In genomic region chr18:76850112-76850511, GRCh38 we compare ENCODE assay signal across 19 cellular contexts. TPM values are rescaled to one million over a fixed set of nuclear protein-coding genes. Genes with fewer than 3 reads are reported as not detected.
A peak's percentile ranks its signal among the peaks of the same experiment; 100 is the strongest.
DNase-seq lines count a peak whose midpoint lies in the region; ATAC-seq, FAIRE-seq and TF ChIP-seq lines count a peak whose summit lies in the region.
"Had no signal": no experiment of that assay in that cellular context is flagged by ENCODE, and none has a peak within 500 bp of the region (broad histone marks: within the 10 kb centered on the region; RNA-seq: fewer than 3 reads in every experiment).

No MANE protein-coding gene starts in this region.

- H3K79me1 ChIP-seq in trophoblast cell (ENCODE audit: low read length), result no peaks in the 10 kb centered on the region

- POLR2A ChIA-PET in activated CD8-positive, alpha-beta T cell treated with anti-CD3 and anti-CD28 coated beads, Interleukin-2, amount 10 ng/mL, durations not matched to agents 7 days and 5 days (lab: Charles Lee), result no interaction called here

- DNase-seq in natural killer cell treated with Interleukin-12 subunit alpha and Interleukin-12 subunit beta and Interleukin-15 and Interleukin-18, amount 100 ng/mL, for 72 hours (ENCODE audit: low spot score), result no peak
- no peak for DNase-seq in natural killer cell
- no peak for DNase-seq in GM19239 (ENCODE audit: insufficient read length, low spot score)
- no peak for DNase-seq in activated CD8-positive, alpha-beta T cell treated with anti-CD3 and anti-CD28 coated beads, Interleukin-2, amount 10 ng/mL, durations not matched to agents 7 days and 5 days
- DNase-seq in osteocyte (ENCODE audit: extremely low spot score, unreplicated experiment), result no peak
- no peak for DNase-seq in NK-92 (lab: John Stamatoyannopoulos, UW; ENCODE audit: unreplicated experiment)
- no peak for DNase-seq in dorsolateral prefrontal cortex
- DNase-seq in trophoblast cell, result no peak
- DNase-seq: Karpas-422, MV-4-11, NCI-H1694 treated with DMSO at 0.1 percent for 48 hours, NCI-H446, NCI-H526, OCI-M1 had no signal

- H3K4me3 Mint-ChIP-seq in natural killer cell treated with Interleukin-12 subunit alpha and Interleukin-12 subunit beta and Interleukin-15 and Interleukin-18, amount 100 ng/mL, for 72 hours, result no peak overlapping the region
- no peak overlapping the region for H3K4me3 Mint-ChIP-seq in natural killer cell
- no peak overlapping the region for H3K4me3 Mint-ChIP-seq in activated CD8-positive, alpha-beta T cell treated with anti-CD3 and anti-CD28 coated beads, Interleukin-2, amount 10 ng/mL, durations not matched to agents 7 days and 5 days
- H3K4me3 Mint-ChIP-seq in osteocyte (ENCODE audit: unreplicated experiment), result no peak overlapping the region
- H3K4me3 Mint-ChIP-seq: CD4-positive, CD25-positive, alpha-beta regulatory T cell had no signal

- no peaks in the 10 kb centered on the region for H3K9me3 Mint-ChIP-seq in natural killer cell treated with Interleukin-12 subunit alpha and Interleukin-12 subunit beta and Interleukin-15 and Interleukin-18, amount 100 ng/mL, for 72 hours
- H3K9me3 Mint-ChIP-seq in natural killer cell, result no peaks in the 10 kb centered on the region
- no peaks in the 10 kb centered on the region for H3K9me3 Mint-ChIP-seq in activated CD8-positive, alpha-beta T cell treated with anti-CD3 and anti-CD28 coated beads, Interleukin-2, amount 10 ng/mL, durations not matched to agents 7 days and 5 days (ENCODE audit: insufficient read depth)
- no peaks in the 10 kb centered on the region for H3K9me3 Mint-ChIP-seq in osteocyte (ENCODE audit: unreplicated experiment)
- H3K9me3 Mint-ChIP-seq: CD4-positive, CD25-positive, alpha-beta regulatory T cell had no signal

- no peaks in the 10 kb centered on the region for H3K36me3 Mint-ChIP-seq in natural killer cell treated with Interleukin-12 subunit alpha and Interleukin-12 subunit beta and Interleukin-15 and Interleukin-18, amount 100 ng/mL, for 72 hours
- H3K36me3 Mint-ChIP-seq in natural killer cell (no peaks in the 10 kb centered on the region), osteocyte (ENCODE audit: unreplicated experiment) (peaks cover 10% of the 10 kb centered on the region)
- peaks cover 21% of the 10 kb centered on the region for H3K36me3 Mint-ChIP-seq in activated CD8-positive, alpha-beta T cell treated with anti-CD3 and anti-CD28 coated beads, Interleukin-2, amount 10 ng/mL, durations not matched to agents 7 days and 5 days (ENCODE audit: low read depth)

- no peaks in the 10 kb centered on the region for H3K27me3 Mint-ChIP-seq in natural killer cell treated with Interleukin-12 subunit alpha and Interleukin-12 subunit beta and Interleukin-15 and Interleukin-18, amount 100 ng/mL, for 72 hours
- H3K27me3 Mint-ChIP-seq in natural killer cell (ENCODE audit: low read depth in 2 of 2) (no peaks in the 10 kb centered on the region), osteocyte (ENCODE audit: unreplicated experiment) (no peaks in the 10 kb centered on the region)
- no peaks in the 10 kb centered on the region for H3K27me3 Mint-ChIP-seq in activated CD8-positive, alpha-beta T cell treated with anti-CD3 and anti-CD28 coated beads, Interleukin-2, amount 10 ng/mL, durations not matched to agents 7 days and 5 days (ENCODE audit: low read depth)
- H3K27me3 Mint-ChIP-seq: CD4-positive, CD25-positive, alpha-beta regulatory T cell had no signal

- H3K4me1 Mint-ChIP-seq in natural killer cell treated with Interleukin-12 subunit alpha and Interleukin-12 subunit beta and Interleukin-15 and Interleukin-18, amount 100 ng/mL, for 72 hours (ENCODE audit: low read depth in 2 of 2), result peaks cover 3 to 11% of the 10 kb centered on the region in 2 donors
- H3K4me1 Mint-ChIP-seq in natural killer cell (peaks cover 13 to 19% of the 10 kb centered on the region in 2 donors), osteocyte (ENCODE audit: unreplicated experiment) (peaks cover 3% of the 10 kb centered on the region)
- H3K4me1 Mint-ChIP-seq in activated CD8-positive, alpha-beta T cell treated with anti-CD3 and anti-CD28 coated beads, Interleukin-2, amount 10 ng/mL, durations not matched to agents 7 days and 5 days (ENCODE audit: low read depth), result peaks cover 24% of the 10 kb centered on the region

- no peak overlapping the region for H2BK120ac ChIP-seq in trophoblast cell (ENCODE audit: insufficient read depth, low read length, poor library complexity)

- no peak overlapping the region for H3K23ac ChIP-seq in trophoblast cell (ENCODE audit: low read length)

- peaks cover 0 to 3% of the 10 kb centered on the region in 2 experiments for H3K4me1 ChIP-seq in trophoblast cell (ENCODE audit: control insufficient read depth in 1 of 2, insufficient read depth in 2 of 2, low read length in 2 of 2)
- H3K4me1 ChIP-seq: SJSA1 had no signal

- no peak overlapping the region for H3K4me2 ChIP-seq in trophoblast cell (ENCODE audit: low read length)

- peak overlapping the region; percentile 31 to 60 for H3K27ac Mint-ChIP-seq in natural killer cell treated with Interleukin-12 subunit alpha and Interleukin-12 subunit beta and Interleukin-15 and Interleukin-18, amount 100 ng/mL, for 72 hours
- H3K27ac Mint-ChIP-seq in natural killer cell (no peak overlapping the region), osteocyte (ENCODE audit: unreplicated experiment) (peak overlapping the region; percentile 32)
- peak overlapping the region; percentile 28 for H3K27ac Mint-ChIP-seq in activated CD8-positive, alpha-beta T cell treated with anti-CD3 and anti-CD28 coated beads, Interleukin-2, amount 10 ng/mL, durations not matched to agents 7 days and 5 days

- TF ChIP-seq CTCF in natural killer cell (IDR thresholded peaks at IDR 0.05), result no peak
- TF ChIP-seq CTCF in osteocyte (IDR thresholded peaks at IDR 0.05), result no peak
- TF ChIP-seq CTCF in dorsolateral prefrontal cortex (IDR thresholded peaks at IDR 0.05 in 54 of 56, conservative IDR thresholded peaks at IDR 0.05 in 2 of 56; ENCODE audit: low read depth in 1 of 56, partially characterized antibody in 56 of 56), result no peak

- H3K79me2 ChIP-seq in trophoblast cell (ENCODE audit: control insufficient read depth, insufficient read depth, low read length, poor library complexity), result no peaks in the 10 kb centered on the region

- no peak overlapping the region for H3K18ac ChIP-seq in trophoblast cell (ENCODE audit: low read length)

- no peak overlapping the region for H3K9ac ChIP-seq in trophoblast cell (ENCODE audit: low read length)

- no peak for ATAC-seq in natural killer cell treated with Interleukin-12 subunit alpha and Interleukin-12 subunit beta and Interleukin-15 and Interleukin-18, amount 100 ng/mL, for 72 hours
- ATAC-seq in natural killer cell, result no peak
- ATAC-seq in activated CD8-positive, alpha-beta T cell treated with anti-CD3 and anti-CD28 coated beads, Interleukin-2, amount 10 ng/mL, durations not matched to agents 7 days and 5 days, result no peak
- ATAC-seq: HCT116 had no signal

- FAIRE-seq in GM19239 (lab: Jason Lieb, UNC), result peak; percentile 61
- FAIRE-seq: H1, RCC 7860 had no signal

- no peaks in the 10 kb centered on the region for H3K9me3 ChIP-seq in trophoblast cell (ENCODE audit: insufficient read depth, low read depth, low read length)
- H3K9me3 ChIP-seq: SJSA1 had no signal

- H3K27me3 ChIP-seq in dorsolateral prefrontal cortex (no peaks in the 10 kb centered on the region), trophoblast cell (ENCODE audit: insufficient read depth, low read length) (no peaks in the 10 kb centered on the region)
- H3K27me3 ChIP-seq: SJSA1 had no signal

- no peak overlapping the region for H4K8ac ChIP-seq in trophoblast cell (ENCODE audit: low read depth, low read length)

- H4K12ac ChIP-seq in trophoblast cell (ENCODE audit: low read depth, low read length), result no peak overlapping the region

- CTCF ChIA-PET in activated CD8-positive, alpha-beta T cell treated with anti-CD3 and anti-CD28 coated beads, Interleukin-2, amount 10 ng/mL, durations not matched to agents 7 days and 5 days (lab: Charles Lee), result interaction anchor here (1.0 to 2.1 kb wide), 2 partner anchors 15 to 47 kb away, joined by 3 to 6 read pairs; no protein-coding TSS in a partner anchor

- H3K4me3 ChIP-seq in dorsolateral prefrontal cortex (no peak overlapping the region), trophoblast cell (ENCODE audit: low read depth, low read length) (no peak overlapping the region)
- H3K4me3 ChIP-seq: SJSA1 had no signal

- intact Hi-C loops in natural killer cell (cut with micrococcal nuclease), result no loop called here
- intact Hi-C loops in dorsolateral prefrontal cortex (cut with DNase I), result no loop called here

- no peak overlapping the region for H3K14ac ChIP-seq in trophoblast cell (ENCODE audit: low read length)

- no peaks in the 10 kb centered on the region for H3K36me3 ChIP-seq in trophoblast cell (ENCODE audit: control insufficient read depth in 1 of 2, insufficient read depth in 2 of 2, low read length in 2 of 2)

- no peak overlapping the region for H4K91ac ChIP-seq in trophoblast cell (ENCODE audit: low read depth, low read length)

- H2AK5ac ChIP-seq in trophoblast cell (ENCODE audit: low read length), result no peak overlapping the region

- no peak overlapping the region for H3K27ac ChIP-seq in dorsolateral prefrontal cortex
- no peak overlapping the region for H3K27ac ChIP-seq in trophoblast cell (ENCODE audit: low read depth, low read length)
- H3K27ac ChIP-seq: SJSA1 had no signal

- H2BK12ac ChIP-seq in trophoblast cell (ENCODE audit: low read length), result no peak overlapping the region

- H2BK5ac ChIP-seq in trophoblast cell (ENCODE audit: low read depth, low read length, poor library complexity), result no peak overlapping the region

- no peak overlapping the region for H2AFZ ChIP-seq in trophoblast cell (ENCODE audit: insufficient read depth, low read length, poor library complexity)

- no CpG with 5 or more reads among the region's 1 CpG for WGBS in trophoblast cell (ENCODE audit: extremely low coverage, insufficient coverage, insufficient read length)

- no peak overlapping the region for H3K4ac ChIP-seq in trophoblast cell (ENCODE audit: low read depth, low read length)

RNA-seq across cellular contexts. Expression of gene ZNF236, which starts 27.8 kb away (rescaled TPM):
- 10 to 100 TPM; 18.0 to 37.4 TPM for total RNA-seq in natural killer cell treated with Interleukin-12 subunit alpha and Interleukin-12 subunit beta and Interleukin-15 and Interleukin-18, amount 100 ng/mL, for 72 hours
- total RNA-seq in natural killer cell (10 to 100 TPM; 35.1 to 42.2 (median 39.7) TPM), osteocyte (18.1 and 20.4 TPM in 2 replicates), dorsolateral prefrontal cortex (10 to 100 TPM; 29.4 to 62.0 (median 40.2) TPM)
- total RNA-seq in activated CD8-positive, alpha-beta T cell treated with anti-CD3 and anti-CD28 coated beads, Interleukin-2, amount 10 ng/mL, durations not matched to agents 7 days and 5 days, result 10 to 100 TPM; 18.2 to 24.3 TPM
- polyA plus RNA-seq in trophoblast cell (2013), result 6.3 and 7.1 TPM in 2 replicates

Comparison
In these comparisons a context has a peak if more than half of its experiments do, and no peak if none do; other contexts are left out.
1. H3K27ac Mint-ChIP-seq: peak in natural killer cell treated with Interleukin-12 subunit alpha and Interleukin-12 subunit beta and Interleukin-15 and Interleukin-18, amount 100 ng/mL, for 72 hours (2 of 2), activated CD8-positive, alpha-beta T cell treated with anti-CD3 and anti-CD28 coated beads, Interleukin-2, amount 10 ng/mL, durations not matched to agents 7 days and 5 days (single experiment) and osteocyte (single experiment); none in natural killer cell (0 of 2).